8 cellular contexts compared by ENCODE assay signal in genomic region chr7:116138202-116138801, GRCh38.
DNase-seq lines count a peak whose midpoint lies in the region; ATAC-seq and TF ChIP-seq lines count a peak whose summit lies in the region.

No MANE protein-coding gene starts in this region.

- WGBS in lung, 2 donors: 15 to 24% methylated on average over 2 of the region's 2 CpGs

- POLR2A ChIA-PET in PC-3 (lab: Charles Lee; ENCODE audit: unreplicated experiment): interaction anchor here (0.6 kb wide), 1 partner anchor 80 kb away, joined by 7 read pairs; no protein-coding TSS in a partner anchor

- H3K79me2 ChIP-seq in PC-3 (ENCODE audit: low read length): no peaks in the 10 kb centered on the region

- DNase-seq in activated naive CD4-positive, alpha-beta T cell treated with anti-CD3 and anti-CD28 coated beads for 36 hours: peak; percentile 34
- DNase-seq in activated naive CD4-positive, alpha-beta T cell (lab: John Stamatoyannopoulos, UW): no peak
- DNase-seq in HT-29 (ENCODE audit: low spot score): peak; percentile 89
- DNase-seq in PC-3: peak; percentile 82
- peak; percentile 83 for DNase-seq in dermis blood vessel endothelial cell
- no peak for DNase-seq in lung (ENCODE audit: low spot score)
- no peak for DNase-seq in omental fat pad (ENCODE audit: low spot score)

- peak overlapping the region; percentile 30 for H3K4me2 ChIP-seq in PC-3 (ENCODE audit: low read length)

- peak overlapping the region; percentile 21; the same call in 1 of the 2 replicates for H3K27ac ChIP-seq in PC-3 (ENCODE audit: low read length)
- no peak overlapping the region for H3K27ac ChIP-seq in lung (ENCODE audit: low read depth in 1 of 2, low read length in 1 of 2)

- H3K27me3 Mint-ChIP-seq in activated naive CD4-positive, alpha-beta T cell treated with anti-CD3 and anti-CD28 coated beads for 36 hours (ENCODE audit: low read depth): peaks cover 2% of the 10 kb centered on the region

- TF ChIP-seq CTCF in PC-3 (conservative IDR thresholded peaks at IDR 0.05; ENCODE audit: low read depth, low read length): peak; percentile 92
- peak; percentile 50 for TF ChIP-seq CTCF in lung (IDR thresholded peaks at IDR 0.05; ENCODE audit: control extremely low read depth, extremely low read depth)
- TF ChIP-seq CTCF in omental fat pad (IDR thresholded peaks at IDR 0.05): peak in 1 of 3 donors; percentile 4

- no peaks in the 10 kb centered on the region for H3K36me3 Mint-ChIP-seq in activated naive CD4-positive, alpha-beta T cell treated with anti-CD3 and anti-CD28 coated beads for 36 hours (ENCODE audit: low read depth)

- no peaks in the 10 kb centered on the region for H3K27me3 ChIP-seq in PC-3 (ENCODE audit: low read length)
- H3K27me3 ChIP-seq in lung (ENCODE audit: control insufficient read depth, insufficient read depth): no peaks in the 10 kb centered on the region

- CTCF ChIA-PET in activated naive CD4-positive, alpha-beta T cell treated with anti-CD3 and anti-CD28 coated beads for 36 hours (lab: Charles Lee): interaction anchor here (0.6 to 1.7 kb wide), 12 partner anchors 26 to 459 kb away, joined by 3 to 9 read pairs (median 3); no protein-coding TSS in a partner anchor
- CTCF ChIA-PET in PC-3 (lab: Charles Lee): interaction anchor here (1.2 to 1.5 kb wide), 2 partner anchors 34 to 42 kb away, joined by 4 to 8 read pairs; no protein-coding TSS in a partner anchor

- no peaks in the 10 kb centered on the region for H3K9me2 ChIP-seq in PC-3 (replicated peaks; ENCODE audit: low read length)

- H3K4me1 ChIP-seq in PC-3 (ENCODE audit: insufficient read depth, low read length) (peaks cover 14% of the 10 kb centered on the region), lung (ENCODE audit: control insufficient read depth in 2 of 2, insufficient read depth in 2 of 2, low read length in 2 of 2) (no peaks in the 10 kb centered on the region)

- no peaks in the 10 kb centered on the region for H3K9me3 ChIP-seq in PC-3 (ENCODE audit: low read length)
- no peaks in the 10 kb centered on the region for H3K9me3 ChIP-seq in lung (ENCODE audit: control insufficient read depth in 2 of 2, insufficient read depth in 1 of 2, low read length in 1 of 2)

- peaks cover 9% of the 10 kb centered on the region for H3K4me1 Mint-ChIP-seq in activated naive CD4-positive, alpha-beta T cell treated with anti-CD3 and anti-CD28 coated beads for 36 hours (ENCODE audit: low read depth)

- intact Hi-C loops in activated naive CD4-positive, alpha-beta T cell treated with anti-CD3 and anti-CD28 coated beads for 36 hours (cut with micrococcal nuclease): loop anchor here (1.0 to 2.0 kb wide), 6 partner anchors 29 to 671 kb away; no protein-coding TSS in a partner anchor
- intact Hi-C loops in PC-3 (cut with micrococcal nuclease): loop anchor here (1.0 to 2.0 kb wide), 5 partner anchors 24 to 450 kb away; partner anchors contain the start of gene TES

- H3K9ac ChIP-seq in PC-3 (ENCODE audit: low read length): peak overlapping the region; percentile 22

- BruUV-seq in PC-3 (replicated peaks; lab: Mats Ljungman, UMichigan): no TSS peak

- no peaks in the 10 kb centered on the region for H3F3A ChIP-seq in PC-3 (ENCODE audit: low read length, unreplicated experiment)

- no peaks in the 10 kb centered on the region for H4K20me1 ChIP-seq in PC-3 (ENCODE audit: low read length)

- ATAC-seq in GM21619 (IDR thresholded peaks at IDR 0.05; ENCODE audit: unreplicated experiment) (peak; percentile 95), PC-3 (peak; percentile 87), lung (ENCODE audit: insufficient read depth, low FRiP score) (peak; percentile 78), omental fat pad (ENCODE audit: low FRiP score) (no peak)

- H3K36me3 ChIP-seq in PC-3 (ENCODE audit: low read depth, low read length) (no peaks in the 10 kb centered on the region), lung (ENCODE audit: control insufficient read depth in 2 of 2, insufficient read depth in 2 of 2, low read length in 2 of 2) (no peaks in the 10 kb centered on the region)

- H2AFZ ChIP-seq in PC-3 (ENCODE audit: low read length): peak overlapping the region; percentile 76

- H3K9me3 Mint-ChIP-seq in activated naive CD4-positive, alpha-beta T cell treated with anti-CD3 and anti-CD28 coated beads for 36 hours: no peaks in the 10 kb centered on the region

- H3K4me3 ChIP-seq in PC-3 (ENCODE audit: low read length) (no peak overlapping the region), lung (no peak overlapping the region)

- no peak overlapping the region for H3K4me3 Mint-ChIP-seq in activated naive CD4-positive, alpha-beta T cell treated with anti-CD3 and anti-CD28 coated beads for 36 hours

- H3K27ac Mint-ChIP-seq in activated naive CD4-positive, alpha-beta T cell treated with anti-CD3 and anti-CD28 coated beads for 36 hours: no peak overlapping the region

Comparison
In these comparisons a context has a peak if more than half of its experiments do, and no peak if none do; other contexts are left out.
1. DNase-seq: peak in activated naive CD4-positive, alpha-beta T cell treated with anti-CD3 and anti-CD28 coated beads for 36 hours (single experiment), HT-29 (single experiment), PC-3 (single experiment) and dermis blood vessel endothelial cell (single experiment); none in activated naive CD4-positive, alpha-beta T cell (0 of 4), lung (single experiment) and omental fat pad (single experiment).